Comparison of ENCODE assay signal across 1 cellular context in the genomic region with DNA sequence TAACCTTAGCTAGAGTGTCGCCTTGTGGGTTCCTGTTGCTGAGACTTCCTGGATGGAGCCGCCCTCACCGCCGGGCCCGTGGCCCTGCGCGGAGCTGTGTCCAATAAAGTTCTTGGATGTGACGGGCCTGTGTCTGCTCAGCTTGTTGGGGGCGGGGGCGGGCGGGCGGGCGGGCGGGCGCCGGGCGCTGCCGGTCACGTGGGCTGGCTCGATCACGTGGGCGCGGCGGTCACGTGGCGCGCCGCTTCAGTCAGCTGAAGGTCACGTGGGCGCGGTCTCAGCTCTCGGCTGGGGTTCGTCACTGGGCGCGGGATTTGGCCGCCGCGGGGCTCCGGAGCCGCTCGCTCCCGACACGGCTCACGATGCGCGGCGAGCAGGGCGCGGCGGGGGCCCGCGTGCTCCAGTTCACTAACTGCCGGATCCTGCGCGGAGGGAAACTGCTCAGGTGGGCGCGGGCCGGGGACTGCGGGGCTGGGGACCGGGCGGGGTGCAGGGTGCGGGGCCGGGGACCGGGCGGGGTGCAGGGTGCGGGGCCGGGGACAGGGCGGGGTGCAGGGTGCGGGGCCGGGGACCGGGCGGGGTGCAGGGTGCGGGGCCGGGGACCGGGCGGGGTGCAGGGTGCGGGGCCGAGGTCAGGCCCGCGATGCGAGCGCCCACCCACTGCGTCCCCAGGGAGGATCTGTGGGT.
A peak's percentile ranks its signal among the peaks of the same experiment; 100 is the strongest.
TF ChIP-seq lines count a peak whose summit lies in the region.

Gene AMDHD2, plus strand, starts transcription at position 275 of the 687 bp plus-strand sequence. Its CDS starts 88 bp downstream, at position 363.

TF ChIP-seq in GM12878, 131 proteins besides CTCF, POLR2A, EP300 and RAD21 (continued from another document and continues in another):
- TF ChIP-seq, protein P1, sequence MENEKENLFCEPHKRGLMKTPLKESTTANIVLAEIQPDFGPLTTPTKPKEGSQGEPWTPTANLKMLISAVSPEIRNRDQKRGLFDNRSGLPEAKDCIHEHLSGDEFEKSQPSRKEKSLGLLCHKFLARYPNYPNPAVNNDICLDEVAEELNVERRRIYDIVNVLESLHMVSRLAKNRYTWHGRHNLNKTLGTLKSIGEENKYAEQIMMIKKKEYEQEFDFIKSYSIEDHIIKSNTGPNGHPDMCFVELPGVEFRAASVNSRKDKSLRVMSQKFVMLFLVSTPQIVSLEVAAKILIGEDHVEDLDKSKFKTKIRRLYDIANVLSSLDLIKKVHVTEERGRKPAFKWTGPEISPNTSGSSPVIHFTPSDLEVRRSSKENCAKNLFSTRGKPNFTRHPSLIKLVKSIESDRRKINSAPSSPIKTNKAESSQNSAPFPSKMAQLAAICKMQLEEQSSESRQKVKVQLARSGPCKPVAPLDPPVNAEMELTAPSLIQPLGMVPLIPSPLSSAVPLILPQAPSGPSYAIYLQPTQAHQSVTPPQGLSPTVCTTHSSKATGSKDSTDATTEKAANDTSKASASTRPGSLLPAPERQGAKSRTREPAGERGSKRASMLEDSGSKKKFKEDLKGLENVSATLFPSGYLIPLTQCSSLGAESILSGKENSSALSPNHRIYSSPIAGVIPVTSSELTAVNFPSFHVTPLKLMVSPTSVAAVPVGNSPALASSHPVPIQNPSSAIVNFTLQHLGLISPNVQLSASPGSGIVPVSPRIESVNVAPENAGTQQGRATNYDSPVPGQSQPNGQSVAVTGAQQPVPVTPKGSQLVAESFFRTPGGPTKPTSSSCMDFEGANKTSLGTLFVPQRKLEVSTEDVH (IDR thresholded peaks at IDR 0.05; ENCODE audit: low read depth, partially characterized antibody) = no peak
- TF ChIP-seq NR2C2 (IDR thresholded peaks at IDR 0.05; ENCODE audit: borderline replicate concordance, control insufficient read depth, insufficient read length, low read depth) (no peak), SIN3A (IDR thresholded peaks at IDR 0.05; ENCODE audit: low read depth, low read length) (peak; percentile 97), BHLHE40 (IDR thresholded peaks at IDR 0.05; ENCODE audit: borderline replicate concordance in 1 of 2, low read depth in 2 of 2, low read length in 1 of 2) (peak; percentile 92 to 98), POLR2AphosphoS2 (IDR thresholded peaks at IDR 0.05; ENCODE audit: low read depth, low read length) (peak; percentile 99), SMAD1 (IDR thresholded peaks at IDR 0.05; ENCODE audit: low read depth, partially characterized antibody) (no peak), PAX5 (IDR thresholded peaks at IDR 0.05; ENCODE audit: borderline replicate concordance, low read depth, low read length) (peak; percentile 88), GATAD2B (conservative IDR thresholded peaks at IDR 0.05; ENCODE audit: low read depth) (no peak), SKIL (IDR thresholded peaks at IDR 0.05; ENCODE audit: low read depth, poor library complexity, severe bottlenecking) (no peak), MEF2A (IDR thresholded peaks at IDR 0.05; ENCODE audit: insufficient read depth, low read depth, low read length) (peak; percentile 64; the same call in 1 of the 2 replicates), MYC (IDR thresholded peaks at IDR 0.05; ENCODE audit: insufficient read depth, insufficient read length, insufficient replicate concordance, low read length, severe bottlenecking) (no peak), SUZ12 (IDR thresholded peaks at IDR 0.05; ENCODE audit: unreplicated experiment) (no peak), RELB (IDR thresholded peaks at IDR 0.05; ENCODE audit: low read depth) (0 out of 2 replicates have a peak, but pooled peaks have one; percentile 14), SREBF1 (IDR thresholded peaks at IDR 0.05; ENCODE audit: low read length) (no peak), NBN (IDR thresholded peaks at IDR 0.05) (no peak), RCOR1 (conservative IDR thresholded peaks at IDR 0.05; ENCODE audit: low read depth, low read length) (no peak), WRNIP1 (IDR thresholded peaks at IDR 0.05; ENCODE audit: borderline replicate concordance, low read depth, low read length) (no peak), RBBP5 (conservative IDR thresholded peaks at IDR 0.05) (no peak), CREB1 (IDR thresholded peaks at IDR 0.05; ENCODE audit: low read depth) (peak; percentile 72), IKZF2 (IDR thresholded peaks at IDR 0.05) (no peak), ZBED1 (IDR thresholded peaks at IDR 0.05; ENCODE audit: borderline replicate concordance) (no peak; the same call in 1 of the 2 replicates), STAT1 (conservative IDR thresholded peaks at IDR 0.05) (no peak), RELA (IDR thresholded peaks at IDR 0.05; ENCODE audit: borderline replicate concordance, partially characterized antibody) (peak; percentile 91), SMC3 (IDR thresholded peaks at IDR 0.05; ENCODE audit: borderline replicate concordance, low read length) (no peak), POLR2AphosphoS5 (IDR thresholded peaks at IDR 0.05; ENCODE audit: low read length) (peak; percentile 88; the same call in 1 of the 2 replicates), SREBF2 (IDR thresholded peaks at IDR 0.05; ENCODE audit: low read length) (no peak), IRF5 (IDR thresholded peaks at IDR 0.05; ENCODE audit: borderline replicate concordance) (no peak), CHD1 (IDR thresholded peaks at IDR 0.05; ENCODE audit: low read depth, low read length) (no peak), ZNF217 (IDR thresholded peaks at IDR 0.05) (no peak), EED (IDR thresholded peaks at IDR 0.05; ENCODE audit: low read depth) (no peak), BACH1 (IDR thresholded peaks at IDR 0.05; ENCODE audit: borderline replicate concordance) (peak; percentile 92), SPI1 (IDR thresholded peaks at IDR 0.05; ENCODE audit: borderline replicate concordance, insufficient read depth, low read depth, low read length) (no peak), TCF3 (IDR thresholded peaks at IDR 0.05; ENCODE audit: borderline replicate concordance, insufficient read depth, low read depth, low read length) (0 out of 2 replicates have a peak, but pooled peaks have one; percentile 46), FOXM1 (IDR thresholded peaks at IDR 0.05; ENCODE audit: low read depth, low read length) (no peak), TCF7 (IDR thresholded peaks at IDR 0.05; ENCODE audit: borderline replicate concordance) (no peak), USF1 (IDR thresholded peaks at IDR 0.05; ENCODE audit: borderline replicate concordance, extremely low read length, insufficient read depth, low read depth, low read length) (peak; percentile 98), TBL1XR1 (IDR thresholded peaks at IDR 0.05; ENCODE audit: low read depth, low read length) (peak; percentile 77; the same call in 1 of the 2 replicates), ZNF24 (IDR thresholded peaks at IDR 0.05) (no peak), KLF5 (IDR thresholded peaks at IDR 0.05; ENCODE audit: partially characterized antibody) (no peak), ZNF384 (IDR thresholded peaks at IDR 0.05; ENCODE audit: borderline replicate concordance, low read depth, low read length) (no peak), CREM (IDR thresholded peaks at IDR 0.05; ENCODE audit: low read depth) (peak; percentile 76), KDM1A (IDR thresholded peaks at IDR 0.05; ENCODE audit: borderline replicate concordance) (no peak), LARP7 (IDR thresholded peaks at IDR 0.05) (0 out of 2 replicates have a peak, but pooled peaks have one; percentile 46), JUND (IDR thresholded peaks at IDR 0.05; ENCODE audit: low read depth, low read length) (no peak), E4F1 (IDR thresholded peaks at IDR 0.05; ENCODE audit: borderline replicate concordance, partially characterized antibody) (no peak), STAT3 (IDR thresholded peaks at IDR 0.05; ENCODE audit: low read depth, low read length) (no peak)
- TF ChIP-seq, protein P2, sequence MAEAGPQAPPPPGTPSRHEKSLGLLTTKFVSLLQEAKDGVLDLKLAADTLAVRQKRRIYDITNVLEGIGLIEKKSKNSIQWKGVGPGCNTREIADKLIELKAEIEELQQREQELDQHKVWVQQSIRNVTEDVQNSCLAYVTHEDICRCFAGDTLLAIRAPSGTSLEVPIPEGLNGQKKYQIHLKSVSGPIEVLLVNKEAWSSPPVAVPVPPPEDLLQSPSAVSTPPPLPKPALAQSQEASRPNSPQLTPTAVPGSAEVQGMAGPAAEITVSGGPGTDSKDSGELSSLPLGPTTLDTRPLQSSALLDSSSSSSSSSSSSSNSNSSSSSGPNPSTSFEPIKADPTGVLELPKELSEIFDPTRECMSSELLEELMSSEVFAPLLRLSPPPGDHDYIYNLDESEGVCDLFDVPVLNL (IDR thresholded peaks at IDR 0.05; ENCODE audit: low read depth, low read length) = peak; percentile 74
- TF ChIP-seq, protein P3, sequence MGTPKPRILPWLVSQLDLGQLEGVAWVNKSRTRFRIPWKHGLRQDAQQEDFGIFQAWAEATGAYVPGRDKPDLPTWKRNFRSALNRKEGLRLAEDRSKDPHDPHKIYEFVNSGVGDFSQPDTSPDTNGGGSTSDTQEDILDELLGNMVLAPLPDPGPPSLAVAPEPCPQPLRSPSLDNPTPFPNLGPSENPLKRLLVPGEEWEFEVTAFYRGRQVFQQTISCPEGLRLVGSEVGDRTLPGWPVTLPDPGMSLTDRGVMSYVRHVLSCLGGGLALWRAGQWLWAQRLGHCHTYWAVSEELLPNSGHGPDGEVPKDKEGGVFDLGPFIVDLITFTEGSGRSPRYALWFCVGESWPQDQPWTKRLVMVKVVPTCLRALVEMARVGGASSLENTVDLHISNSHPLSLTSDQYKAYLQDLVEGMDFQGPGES (IDR thresholded peaks at IDR 0.05) = peak; percentile 59; the same call in 1 of the 2 replicates
- TF ChIP-seq, protein P4, sequence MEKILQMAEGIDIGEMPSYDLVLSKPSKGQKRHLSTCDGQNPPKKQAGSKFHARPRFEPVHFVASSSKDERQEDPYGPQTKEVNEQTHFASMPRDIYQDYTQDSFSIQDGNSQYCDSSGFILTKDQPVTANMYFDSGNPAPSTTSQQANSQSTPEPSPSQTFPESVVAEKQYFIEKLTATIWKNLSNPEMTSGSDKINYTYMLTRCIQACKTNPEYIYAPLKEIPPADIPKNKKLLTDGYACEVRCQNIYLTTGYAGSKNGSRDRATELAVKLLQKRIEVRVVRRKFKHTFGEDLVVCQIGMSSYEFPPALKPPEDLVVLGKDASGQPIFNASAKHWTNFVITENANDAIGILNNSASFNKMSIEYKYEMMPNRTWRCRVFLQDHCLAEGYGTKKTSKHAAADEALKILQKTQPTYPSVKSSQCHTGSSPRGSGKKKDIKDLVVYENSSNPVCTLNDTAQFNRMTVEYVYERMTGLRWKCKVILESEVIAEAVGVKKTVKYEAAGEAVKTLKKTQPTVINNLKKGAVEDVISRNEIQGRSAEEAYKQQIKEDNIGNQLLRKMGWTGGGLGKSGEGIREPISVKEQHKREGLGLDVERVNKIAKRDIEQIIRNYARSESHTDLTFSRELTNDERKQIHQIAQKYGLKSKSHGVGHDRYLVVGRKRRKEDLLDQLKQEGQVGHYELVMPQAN (conservative IDR thresholded peaks at IDR 0.05) = peak; percentile 94
